1 cellular context compared by ENCODE assay signal in the genomic region with DNA sequence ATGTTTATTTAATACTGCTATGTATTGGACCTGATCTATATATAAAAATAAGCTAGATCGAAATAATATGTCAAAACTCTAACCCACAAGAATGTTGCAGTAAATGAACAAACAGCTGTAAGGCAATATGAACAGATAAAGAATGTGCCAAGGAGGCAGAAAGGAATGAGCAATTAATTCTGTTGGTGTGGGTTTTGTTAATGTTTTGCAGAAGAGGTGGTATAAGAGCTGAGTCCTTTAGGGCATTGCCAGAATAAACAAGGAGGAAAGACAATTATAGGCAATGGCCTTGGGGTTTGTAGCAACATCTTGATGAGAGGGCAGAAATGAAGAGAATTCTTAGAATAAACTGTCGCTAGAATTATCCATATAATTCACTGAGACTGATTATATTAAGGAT.
TF ChIP-seq lines count a peak whose summit lies in the region.

No MANE protein-coding gene starts in this region.

TF ChIP-seq in GM23338, 12 proteins besides CTCF, POLR2A, EP300 and RAD21 (continued from another document):
- TF ChIP-seq, protein P1, sequence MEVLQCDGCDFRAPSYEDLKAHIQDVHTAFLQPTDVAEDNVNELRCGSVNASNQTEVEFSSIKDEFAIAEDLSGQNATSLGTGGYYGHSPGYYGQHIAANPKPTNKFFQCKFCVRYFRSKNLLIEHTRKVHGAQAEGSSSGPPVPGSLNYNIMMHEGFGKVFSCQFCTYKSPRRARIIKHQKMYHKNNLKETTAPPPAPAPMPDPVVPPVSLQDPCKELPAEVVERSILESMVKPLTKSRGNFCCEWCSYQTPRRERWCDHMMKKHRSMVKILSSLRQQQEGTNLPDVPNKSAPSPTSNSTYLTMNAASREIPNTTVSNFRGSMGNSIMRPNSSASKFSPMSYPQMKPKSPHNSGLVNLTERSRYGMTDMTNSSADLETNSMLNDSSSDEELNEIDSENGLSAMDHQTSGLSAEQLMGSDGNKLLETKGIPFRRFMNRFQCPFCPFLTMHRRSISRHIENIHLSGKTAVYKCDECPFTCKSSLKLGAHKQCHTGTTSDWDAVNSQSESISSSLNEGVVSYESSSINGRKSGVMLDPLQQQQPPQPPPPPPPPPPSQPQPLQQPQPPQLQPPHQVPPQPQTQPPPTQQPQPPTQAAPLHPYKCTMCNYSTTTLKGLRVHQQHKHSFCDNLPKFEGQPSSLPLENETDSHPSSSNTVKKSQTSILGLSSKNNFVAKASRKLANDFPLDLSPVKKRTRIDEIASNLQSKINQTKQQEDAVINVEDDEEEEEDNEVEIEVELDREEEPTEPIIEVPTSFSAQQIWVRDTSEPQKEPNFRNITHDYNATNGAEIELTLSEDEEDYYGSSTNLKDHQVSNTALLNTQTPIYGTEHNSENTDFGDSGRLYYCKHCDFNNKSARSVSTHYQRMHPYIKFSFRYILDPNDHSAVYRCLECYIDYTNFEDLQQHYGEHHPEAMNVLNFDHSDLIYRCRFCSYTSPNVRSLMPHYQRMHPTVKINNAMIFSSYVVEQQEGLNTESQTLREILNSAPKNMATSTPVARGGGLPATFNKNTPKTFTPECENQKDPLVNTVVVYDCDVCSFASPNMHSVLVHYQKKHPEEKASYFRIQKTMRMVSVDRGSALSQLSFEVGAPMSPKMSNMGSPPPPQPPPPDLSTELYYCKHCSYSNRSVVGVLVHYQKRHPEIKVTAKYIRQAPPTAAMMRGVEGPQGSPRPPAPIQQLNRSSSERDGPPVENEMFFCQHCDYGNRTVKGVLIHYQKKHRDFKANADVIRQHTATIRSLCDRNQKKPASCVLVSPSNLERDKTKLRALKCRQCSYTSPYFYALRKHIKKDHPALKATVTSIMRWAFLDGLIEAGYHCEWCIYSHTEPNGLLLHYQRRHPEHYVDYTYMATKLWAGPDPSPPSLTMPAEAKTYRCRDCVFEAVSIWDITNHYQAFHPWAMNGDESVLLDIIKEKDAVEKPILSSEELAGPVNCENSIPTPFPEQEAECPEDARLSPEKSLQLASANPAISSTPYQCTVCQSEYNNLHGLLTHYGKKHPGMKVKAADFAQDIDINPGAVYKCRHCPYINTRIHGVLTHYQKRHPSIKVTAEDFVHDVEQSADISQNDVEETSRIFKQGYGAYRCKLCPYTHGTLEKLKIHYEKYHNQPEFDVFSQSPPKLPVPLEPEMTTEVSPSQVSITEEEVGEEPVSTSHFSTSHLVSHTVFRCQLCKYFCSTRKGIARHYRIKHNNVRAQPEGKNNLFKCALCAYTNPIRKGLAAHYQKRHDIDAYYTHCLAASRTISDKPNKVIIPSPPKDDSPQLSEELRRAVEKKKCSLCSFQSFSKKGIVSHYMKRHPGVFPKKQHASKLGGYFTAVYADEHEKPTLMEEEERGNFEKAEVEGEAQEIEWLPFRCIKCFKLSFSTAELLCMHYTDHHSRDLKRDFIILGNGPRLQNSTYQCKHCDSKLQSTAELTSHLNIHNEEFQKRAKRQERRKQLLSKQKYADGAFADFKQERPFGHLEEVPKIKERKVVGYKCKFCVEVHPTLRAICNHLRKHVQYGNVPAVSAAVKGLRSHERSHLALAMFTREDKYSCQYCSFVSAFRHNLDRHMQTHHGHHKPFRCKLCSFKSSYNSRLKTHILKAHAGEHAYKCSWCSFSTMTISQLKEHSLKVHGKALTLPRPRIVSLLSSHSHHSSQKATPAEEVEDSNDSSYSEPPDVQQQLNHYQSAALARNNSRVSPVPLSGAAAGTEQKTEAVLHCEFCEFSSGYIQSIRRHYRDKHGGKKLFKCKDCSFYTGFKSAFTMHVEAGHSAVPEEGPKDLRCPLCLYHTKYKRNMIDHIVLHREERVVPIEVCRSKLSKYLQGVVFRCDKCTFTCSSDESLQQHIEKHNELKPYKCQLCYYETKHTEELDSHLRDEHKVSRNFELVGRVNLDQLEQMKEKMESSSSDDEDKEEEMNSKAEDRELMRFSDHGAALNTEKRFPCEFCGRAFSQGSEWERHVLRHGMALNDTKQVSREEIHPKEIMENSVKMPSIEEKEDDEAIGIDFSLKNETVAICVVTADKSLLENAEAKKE (CRISPR knock-in tag; IDR thresholded peaks at IDR 0.05): no peak
- TF ChIP-seq ZNF331 (CRISPR knock-in tag; IDR thresholded peaks at IDR 0.05; ENCODE audit: low read depth): no peak
